Comparison of ENCODE assay signal across 8 cellular contexts in genomic region chr2:85933753-85934594, GRCh38. TPM values are rescaled to one million over a fixed set of nuclear protein-coding genes. Genes with fewer than 3 reads are reported as not detected.
DNase-seq lines count a peak whose midpoint lies in the region; ATAC-seq, FAIRE-seq and TF ChIP-seq lines count a peak whose summit lies in the region.
"Had no signal": no experiment of that assay in that cellular context is flagged by ENCODE, and none has a peak within 500 bp of the region (broad histone marks: within the 10 kb centered on the region; RNA-seq: fewer than 3 reads in every experiment).

No MANE protein-coding gene starts in this region.

- no peak for FAIRE-seq in frontal cortex (lab: Jason Lieb, UNC)

- H3K4me3 ChIP-seq in coronary artery = no peak overlapping the region

- no peaks in the 10 kb centered on the region for H3K9me3 Mint-ChIP-seq in endothelial cell (ENCODE audit: unreplicated experiment)

- TF ChIP-seq CTCF in endothelial cell (IDR thresholded peaks at IDR 0.05; ENCODE audit: unreplicated experiment) (no peak), omental fat pad (IDR thresholded peaks at IDR 0.05) (no peak), coronary artery (IDR thresholded peaks at IDR 0.05) (no peak)

- no peaks in the 10 kb centered on the region for H3K36me3 Mint-ChIP-seq in endothelial cell (ENCODE audit: low read depth, unreplicated experiment)

- DNase-seq in GM04503 (ENCODE audit: low read depth) (peak; percentile 66), OCI-M2 (lab: John Stamatoyannopoulos, UW; ENCODE audit: unreplicated experiment) (peak; percentile 27), endothelial cell (ENCODE audit: low spot score) (no peak), omental fat pad (ENCODE audit: low spot score) (no peak), frontal cortex (ENCODE audit: low spot score in 2 of 2) (no peak), coronary artery (ENCODE audit: low spot score) (no peak)
- DNase-seq: immature natural killer cell had no signal

- peaks cover 18% of the 10 kb centered on the region for H3K4me1 Mint-ChIP-seq in endothelial cell (ENCODE audit: unreplicated experiment)

- ATAC-seq in omental fat pad (ENCODE audit: low FRiP score) = peak; percentile 70
- ATAC-seq in HG03521 (IDR thresholded peaks at IDR 0.05; ENCODE audit: unreplicated experiment) = no peak

- no peak overlapping the region for H3K27ac ChIP-seq in coronary artery

- H3K27ac Mint-ChIP-seq in endothelial cell (ENCODE audit: unreplicated experiment) = peak overlapping the region; percentile 84
- H3K27ac Mint-ChIP-seq: immature natural killer cell had no signal

- H3K4me3 Mint-ChIP-seq in endothelial cell (ENCODE audit: unreplicated experiment) = no peak overlapping the region
- H3K4me3 Mint-ChIP-seq: immature natural killer cell had no signal

- peaks cover 2% of the 10 kb centered on the region for H3K27me3 Mint-ChIP-seq in endothelial cell (ENCODE audit: unreplicated experiment)

RNA-seq across cellular contexts. Expression of gene ST3GAL5, which starts 45.2 kb away (rescaled TPM):
- total RNA-seq in endothelial cell (ENCODE audit: unreplicated experiment) (49.8 TPM), omental fat pad (10 to 100 TPM; 41.7 to 89.5 (median 59.4) TPM), frontal cortex (44.4 TPM)

Comparison
In these comparisons a context has a peak if more than half of its experiments do, and no peak if none do; other contexts are left out.
1. DNase-seq: peak in GM04503 (single experiment) and OCI-M2 (single experiment); none in endothelial cell (single experiment), omental fat pad (single experiment), frontal cortex (0 of 2) and coronary artery (single experiment).